15 cellular contexts compared by ENCODE assay signal in genomic region chr9:7387844-7388243, GRCh38.
"Had no signal": no experiment of that assay in that cellular context is flagged by ENCODE, and none has a peak within 500 bp of the region (broad histone marks: within the 10 kb centered on the region; RNA-seq: fewer than 3 reads in every experiment).

No MANE protein-coding gene starts in this region.

- H3K9me3 ChIP-seq: left lung, neutrophil, psoas muscle had no signal

- H3K4me1 ChIP-seq: left lung, psoas muscle had no signal

- H3K27ac ChIP-seq: coronary artery, left lung, neutrophil, psoas muscle had no signal

- H3K4me3 ChIP-seq: coronary artery, left lung, psoas muscle had no signal

- ATAC-seq: left lung; naive thymus-derived CD8-positive, alpha-beta T cell; psoas muscle; sciatic nerve had no signal

- DNase-seq: effector CD4-positive, alpha-beta T cell; endodermal cell; erythroblast; foreskin melanocyte; head of caudate nucleus; islet precursor cell; left lung; naive thymus-derived CD8-positive, alpha-beta T cell; psoas muscle; retina; stimulated activated CD4-positive, alpha-beta T cell treated with anti-CD3 and anti-CD28 coated beads, Interleukin-12 subunit alpha, Interleukin-12 subunit beta, amount 100 ng/mL, for 4 hours; stimulated activated naive CD4-positive, alpha-beta T cell treated with Interleukin-2 at 50 U/mL for 16 hours had no signal

- H3K27me3 ChIP-seq: left lung, neutrophil had no signal

- H3K36me3 ChIP-seq: left lung, neutrophil had no signal
